22 cellular contexts compared by ENCODE assay signal in genomic region chr5:180287868-180288267, GRCh38. TPM values are rescaled to one million over a fixed set of nuclear protein-coding genes. Genes with fewer than 3 reads are reported as not detected.
DNase-seq lines count a peak whose midpoint lies in the region; ATAC-seq, FAIRE-seq and TF ChIP-seq lines count a peak whose summit lies in the region.
"Had no signal": no experiment of that assay in that cellular context is flagged by ENCODE, and none has a peak within 500 bp of the region (broad histone marks: within the 10 kb centered on the region; RNA-seq: fewer than 3 reads in every experiment).

No MANE protein-coding gene starts in this region.

- CTCF ChIA-PET in A549 (lab: Yijun Ruan, JAX) (interaction anchor here (0.6 to 10.6 kb wide), 4 partner anchors 32 to 398 kb away, joined by 3 to 250 read pairs (median 4); no protein-coding TSS in a partner anchor), Caco-2 (lab: Charles Lee) (interaction anchor here (0.5 to 1.0 kb wide), 3 partner anchors 16 to 197 kb away, joined by 3 read pairs; no protein-coding TSS in a partner anchor)

- intact Hi-C loops in Caco-2 (cut with micrococcal nuclease; ENCODE audit: unreplicated experiment) = no loop called here

- no peak for TF ChIP-seq POLR2A in A549 (IDR thresholded peaks at IDR 0.05; ENCODE audit: low read length)

- BruUV-seq in Caco-2 (replicated peaks; lab: Mats Ljungman, UMichigan) = no TSS peak

- no peak overlapping the region for H3K4me3 ChIP-seq in A549
- no peak overlapping the region for H3K4me3 ChIP-seq in Caco-2 (ENCODE audit: low read depth, low read length)

- no peak for TF ChIP-seq RAD21 in A549 (conservative IDR thresholded peaks at IDR 0.05 in 1 of 2, IDR thresholded peaks at IDR 0.05 in 1 of 2)

- FAIRE-seq in A549 (lab: Jason Lieb, UNC) = peak; percentile 65
- FAIRE-seq: A204.1, G401.6, GM12892 had no signal

- peaks cover 4% of the 10 kb centered on the region; the same call in 1 of the 2 replicates for H3K36me3 ChIP-seq in Caco-2 (ENCODE audit: control insufficient read depth, insufficient read depth, low read length)

- POLR2A ChIA-PET in A549 (lab: Yijun Ruan, JAX) (no interaction called here), Caco-2 (lab: Charles Lee) (interaction anchor here (1.0 kb wide), 1 partner anchor 26 kb away, joined by 3 read pairs; no protein-coding TSS in a partner anchor)

- H3K27me3 ChIP-seq in Caco-2 (replicated peaks; ENCODE audit: control insufficient read depth, insufficient read depth, low read length) = no peaks in the 10 kb centered on the region

- peaks cover 34% of the 10 kb centered on the region for H3K4me1 Mint-ChIP-seq in Caco-2 (ENCODE audit: low read depth, unreplicated experiment)

- 74% methylated on average over 7 of the region's 7 CpGs for WGBS in A549 (ENCODE audit: missing lambda C conversion rate)

- peaks cover 47% of the 10 kb centered on the region for H3K36me3 Mint-ChIP-seq in Caco-2 (ENCODE audit: insufficient read depth, unreplicated experiment)

- no peak overlapping the region for H3K4me2 ChIP-seq in A549

- H3K27me3 Mint-ChIP-seq in Caco-2 (ENCODE audit: insufficient read depth, unreplicated experiment) = no peaks in the 10 kb centered on the region
- H3K27me3 Mint-ChIP-seq: B cell had no signal

- DNase-seq in A549 (ENCODE audit: low read depth in 1 of 2, low spot score in 1 of 2) (no peak), Caco-2 (peak; percentile 55 to 67), mesenteric fat pad (ENCODE audit: low spot score) (peak; percentile 49), islet precursor cell (no peak)
- DNase-seq in stimulated activated CD4-positive, alpha-beta T cell treated with anti-CD3 and anti-CD28 coated beads, Interleukin-2, amount 100 ng/mL, for 48 hours = no peak
- DNase-seq: CD4-positive, CD25-positive, alpha-beta regulatory T cell; COR-L47; KBM-7; NCI-H1092; NCI-H1436 treated with DMSO at 0.1 percent for 48 hours; NCI-H2029; NCI-H2227 treated with DMSO at 0.1 percent for 48 hours; NCI-H510A; Right ventricle myocardium superior; SW 1271 had no signal

- TF ChIP-seq CTCF in A549 (IDR thresholded peaks at IDR 0.05) (no peak), Caco-2 (IDR thresholded peaks at IDR 0.05; ENCODE audit: insufficient read depth in 1 of 2, low read depth in 1 of 2, low read length in 1 of 2, severe bottlenecking in 1 of 2, unreplicated experiment in 1 of 2) (no peak), VCaP (conservative IDR thresholded peaks at IDR 0.05) (no peak)

- H3K27ac ChIP-seq in A549 (no peak overlapping the region), VCaP (peak overlapping the region; percentile 97)

- peaks cover 8% of the 10 kb centered on the region for H3K4me1 ChIP-seq in A549
- H3K4me1 ChIP-seq in Caco-2 = peaks cover 42% of the 10 kb centered on the region

- H3K9me3 ChIP-seq in A549 (no peaks in the 10 kb centered on the region; the same call in 2 of the 3 replicates), Caco-2 (no peaks in the 10 kb centered on the region)

- H3K27ac Mint-ChIP-seq in Caco-2 (ENCODE audit: unreplicated experiment) = peak overlapping the region; percentile 16
- H3K27ac Mint-ChIP-seq: B cell had no signal

- no peaks in the 10 kb centered on the region for H3K9me3 Mint-ChIP-seq in Caco-2 (ENCODE audit: unreplicated experiment)

- peak overlapping the region; percentile 51 for H3K4me3 Mint-ChIP-seq in Caco-2 (ENCODE audit: unreplicated experiment)
- H3K4me3 Mint-ChIP-seq: B cell had no signal

- ATAC-seq in A549 (no peak), GM21526 (IDR thresholded peaks at IDR 0.05; ENCODE audit: low FRiP score, unreplicated experiment) (no peak), GM18511 (IDR thresholded peaks at IDR 0.05; ENCODE audit: unreplicated experiment) (no peak)

- no peak for TF ChIP-seq EP300 in A549 (IDR thresholded peaks at IDR 0.05)

TF ChIP-seq in A549, 52 proteins besides CTCF, POLR2A, EP300 and RAD21:
- no peak for TF ChIP-seq HES2 (IDR thresholded peaks at IDR 0.05)
- no peak for TF ChIP-seq TP53 (CRISPR knock-in tag; IDR thresholded peaks at IDR 0.05)
- TF ChIP-seq FOSL2 (IDR thresholded peaks at IDR 0.05) = no peak
- no peak for TF ChIP-seq FOSL2 (CRISPR knock-in tag; IDR thresholded peaks at IDR 0.05)
- TF ChIP-seq FOSB (CRISPR knock-in tag; IDR thresholded peaks at IDR 0.05) = no peak
- TF ChIP-seq HOXB13 (CRISPR knock-in tag; IDR thresholded peaks at IDR 0.05; ENCODE audit: low read depth) = no peak
TF ChIP-seq in A549: peak in this region for 0.

RNA-seq across cellular contexts. Expression of gene MAPK9, which starts 4.0 kb away (rescaled TPM):
- polyA plus RNA-seq in A549 (2011; rRNA removed) (52.7 and 66.9 TPM in 2 replicates), A549 (2017; fragmentation: RNase III; extraction: RNeasy Plus Mini Kit Qiagen cat#74134 plus additional on column Dnase treatment) (34.6 to 36.6 TPM (median 34.7 TPM) in 3 replicates)
- 31.5 and 35.5 TPM in 2 replicates for polyA plus RNA-seq in A549 (2012; cell fraction: cytosol; rRNA removed)
- polyA plus RNA-seq in A549 (2012; cell fraction: nucleus; rRNA removed) = 17.8 and 29.8 TPM in 2 replicates
- polyA minus RNA-seq in A549 (2011; rRNA and poly(A)+ RNA removed) = 57.9 and 65.4 TPM in 2 replicates
- total RNA-seq in Caco-2 (2022) (76.5 and 93.1 TPM in 2 replicates), mesenteric fat pad (35.0 TPM)

Comparison
In these comparisons a context has a peak if more than half of its experiments do, and no peak if none do; other contexts are left out.
1. DNase-seq: peak in Caco-2 (2 of 2) and mesenteric fat pad (single experiment); none in A549 (0 of 2), islet precursor cell (single experiment) and stimulated activated CD4-positive, alpha-beta T cell treated with anti-CD3 and anti-CD28 coated beads, Interleukin-2, amount 100 ng/mL, for 48 hours (0 of 2).